In the genomic region with DNA sequence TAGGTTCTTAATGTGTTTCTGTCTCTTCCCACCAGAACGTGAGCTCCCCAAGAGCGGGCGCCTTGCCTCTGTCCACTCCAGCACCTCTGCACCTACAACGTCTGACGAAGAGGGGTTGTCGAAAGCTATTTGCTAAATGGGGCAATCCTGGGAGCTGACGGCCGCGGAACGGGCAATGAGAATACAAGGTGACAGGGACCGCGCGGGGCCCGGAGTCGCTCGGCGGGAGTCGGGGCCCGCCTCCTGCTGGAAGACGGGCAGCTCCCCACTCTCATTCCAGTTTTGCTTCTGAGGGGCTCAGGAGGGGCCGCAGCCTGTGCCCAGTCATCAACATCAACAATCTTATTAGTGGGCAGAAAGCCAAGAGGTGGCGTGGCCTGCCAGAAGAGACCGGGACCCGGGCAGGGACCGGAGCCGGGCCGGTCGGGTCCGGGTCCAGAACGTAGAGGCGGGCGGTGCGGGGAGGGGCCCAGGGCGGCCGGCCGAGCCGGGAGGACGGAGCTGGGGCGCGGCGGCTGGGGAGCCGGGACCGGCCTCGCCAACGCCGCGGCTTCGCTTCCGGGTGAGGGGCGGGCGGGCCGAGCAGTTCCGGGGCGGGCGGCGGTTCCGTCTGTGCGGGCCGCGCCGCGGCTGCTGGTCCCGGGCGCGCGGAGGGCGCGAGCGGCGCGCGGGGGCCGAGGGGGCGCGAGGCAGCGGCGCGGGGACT, we compare ENCODE assay signal across 7 cellular contexts. TPM values are rescaled to one million over a fixed set of nuclear protein-coding genes. Genes with fewer than 3 reads are reported as not detected.
A peak's percentile ranks its signal among the peaks of the same experiment; 100 is the strongest.
DNase-seq lines count a peak whose midpoint lies in the region; ATAC-seq and TF ChIP-seq lines count a peak whose summit lies in the region.

Gene MOSMO (plus strand): TSS at position 603 of the 706 bp plus-strand sequence. CDS start 191 bp downstream, outside the sequence.

- CTCF ChIA-PET in PC-3 (lab: Charles Lee): interaction anchor here (0.7 to 0.9 kb wide), 2 partner anchors 92 to 1130 kb away, joined by 3 read pairs; no protein-coding TSS in a partner anchor

- H3K9me3 ChIP-seq in PC-3 (ENCODE audit: low read length): no peaks in the 10 kb centered on the region

- H4K20me1 ChIP-seq in PC-3 (ENCODE audit: low read length): peaks cover 14% of the 10 kb centered on the region; the same call in 1 of the 2 replicates

- POLR2A ChIA-PET in PC-3 (lab: Charles Lee; ENCODE audit: unreplicated experiment): no interaction called here

- no peaks in the 10 kb centered on the region; the same call in 1 of the 2 replicates for H3K36me3 ChIP-seq in PC-3 (ENCODE audit: low read depth, low read length)

- intact Hi-C loops in PC-3 (cut with micrococcal nuclease) (loop anchor here (2.0 kb wide), 1 partner anchor 19 kb away; no protein-coding TSS in a partner anchor), natural killer cell (cut with micrococcal nuclease) (no loop called here)

- H3K4me1 ChIP-seq in PC-3 (ENCODE audit: insufficient read depth, low read length): peaks cover 32% of the 10 kb centered on the region

- BruUV-seq in PC-3 (replicated peaks; lab: Mats Ljungman, UMichigan): TSS peak; percentile 69

- peak within 1 kb of the TSS; percentile 78 for H3K27ac ChIP-seq in PC-3 (ENCODE audit: low read length)

- H3K4me3 ChIP-seq in PC-3 (ENCODE audit: low read length): peak within 1 kb of the TSS; percentile 95

- DNase-seq in PC-3 (peak; percentile 62), fibroblast of peridontal ligament (ENCODE audit: extremely low read depth) (peak; percentile 50), natural killer cell (peak; percentile 63)
- peak; percentile 42 to 61 for DNase-seq in activated T-helper 1 cell treated with anti-CD3 and anti-CD28 coated beads, Interleukin-2, amount 50 U/mL, for 16 hours (ENCODE audit: low read depth in 1 of 2, low spot score in 1 of 2)
- DNase-seq in stimulated activated naive CD4-positive, alpha-beta T cell (lab: John Stamatoyannopoulos, UW): peak; percentile 30 to 75 (median 58)

- ATAC-seq in GM18498 (IDR thresholded peaks at IDR 0.05; ENCODE audit: unreplicated experiment) (peak; percentile 82), HG03108 (IDR thresholded peaks at IDR 0.05; ENCODE audit: unreplicated experiment) (peak; percentile 60), PC-3 (peak; percentile 86), natural killer cell (peak; percentile 90 to 93 (median 92))

- H3K9me3 Mint-ChIP-seq in natural killer cell: no peaks in the 10 kb centered on the region

- H3K79me2 ChIP-seq in PC-3 (ENCODE audit: low read length): peaks cover 65% of the 10 kb centered on the region

- H3K27me3 Mint-ChIP-seq in natural killer cell (ENCODE audit: low read depth in 2 of 2): peaks cover 0 to 5% of the 10 kb centered on the region in 2 donors

- H3K27ac Mint-ChIP-seq in natural killer cell: peak within 1 kb of the TSS; percentile 88 to 89

- no peaks in the 10 kb centered on the region for H3K27me3 ChIP-seq in PC-3 (ENCODE audit: low read length)

- H3F3A ChIP-seq in PC-3 (ENCODE audit: low read length, unreplicated experiment): no peaks in the 10 kb centered on the region

- H3K4me1 Mint-ChIP-seq in natural killer cell: peaks cover 33 to 44% of the 10 kb centered on the region in 2 donors

- no peaks in the 10 kb centered on the region for H3K36me3 Mint-ChIP-seq in natural killer cell

- H3K9me2 ChIP-seq in PC-3 (replicated peaks; ENCODE audit: low read length): no peaks in the 10 kb centered on the region

- peak within 1 kb of the TSS; percentile 89 for H3K4me2 ChIP-seq in PC-3 (ENCODE audit: low read length)

- H2AFZ ChIP-seq in PC-3 (ENCODE audit: low read length): peak within 1 kb of the TSS; percentile 87

- peak within 1 kb of the TSS; percentile 98 for H3K4me3 Mint-ChIP-seq in natural killer cell

- H3K9ac ChIP-seq in PC-3 (ENCODE audit: low read length): peak within 1 kb of the TSS; percentile 95

- TF ChIP-seq CTCF in PC-3 (conservative IDR thresholded peaks at IDR 0.05; ENCODE audit: low read depth, low read length): no peak
- TF ChIP-seq CTCF in natural killer cell (IDR thresholded peaks at IDR 0.05): no peak

RNA-seq across cellular contexts. Expression of gene MOSMO, which starts in this region (rescaled TPM):
- total RNA-seq in PC-3 (2014; rRNA removed) (11.8 and 12.4 TPM in 2 replicates), natural killer cell (10 to 100 TPM in 1 of 3 donors, 1 to 10 TPM in 2; 8.6 to 10.3 (median 9.3) TPM)

Comparison
In these comparisons a context has a peak if more than half of its experiments do, and no peak if none do; other contexts are left out.
1. Peak in every context shown above with its lines: DNase-seq, ATAC-seq, H3K4me3 ChIP-seq and H3K27ac ChIP-seq.